Comparison of ENCODE assay signal across 22 cellular contexts in genomic region chr7:136062625-136063336, GRCh38.
DNase-seq lines count a peak whose midpoint lies in the region; ATAC-seq, FAIRE-seq and TF ChIP-seq lines count a peak whose summit lies in the region.
"Had no signal": no experiment of that assay in that cellular context is flagged by ENCODE, and none has a peak within 500 bp of the region (broad histone marks: within the 10 kb centered on the region; RNA-seq: fewer than 3 reads in every experiment).

No MANE protein-coding gene starts in this region.

- no peak for TF ChIP-seq RAD21 in A549 (conservative IDR thresholded peaks at IDR 0.05 in 1 of 2, IDR thresholded peaks at IDR 0.05 in 1 of 2)

- POLR2A ChIA-PET in A549 (lab: Yijun Ruan, JAX): no interaction called here
- POLR2A ChIA-PET in CD4-positive, alpha-beta memory T cell (lab: Charles Lee; ENCODE audit: partially characterized antibody): no interaction called here

- TF ChIP-seq POLR2A in A549 (IDR thresholded peaks at IDR 0.05; ENCODE audit: low read length): no peak
- no peak for TF ChIP-seq POLR2A in sigmoid colon (IDR thresholded peaks at IDR 0.05)

- 10% methylated on average over 4 of the region's 4 CpGs for WGBS in A549 (ENCODE audit: missing lambda C conversion rate)
- WGBS in sigmoid colon, 2 donors: 30 to 35% methylated on average over 4 of the region's 4 CpGs

- no peaks in the 10 kb centered on the region for H3K9me3 Mint-ChIP-seq in GM23338
- H3K9me3 Mint-ChIP-seq in activated T-helper 17 cell treated with anti-CD3 and anti-CD28 coated beads, Interleukin-2, amount 50 U/mL, for 72 hours: no peaks in the 10 kb centered on the region
- H3K9me3 Mint-ChIP-seq in CD4-positive, alpha-beta memory T cell: peaks cover 0 to 3% (median 0%) of the 10 kb centered on the region in 8 donors
- H3K9me3 Mint-ChIP-seq: activated naive CD4-positive, alpha-beta T cell treated with anti-CD3 and anti-CD28 coated beads, Interleukin-2, amount 50 U/mL, for 24 hours; HFFc6 had no signal

- H3K27me3 Mint-ChIP-seq in GM23338 (ENCODE audit: insufficient read depth, low read depth, poor library complexity): no peaks in the 10 kb centered on the region
- H3K27me3 Mint-ChIP-seq in activated T-helper 17 cell treated with anti-CD3 and anti-CD28 coated beads, Interleukin-2, amount 50 U/mL, for 72 hours: no peaks in the 10 kb centered on the region
- H3K27me3 Mint-ChIP-seq in CD4-positive, alpha-beta memory T cell: no peaks in the 10 kb centered on the region

- H3K27me3 ChIP-seq in GM23338 (ENCODE audit: insufficient read depth): no peaks in the 10 kb centered on the region
- no peaks in the 10 kb centered on the region for H3K27me3 ChIP-seq in CD4-positive, alpha-beta memory T cell (ENCODE audit: insufficient read depth, low read length)
- no peaks in the 10 kb centered on the region for H3K27me3 ChIP-seq in sigmoid colon
- H3K27me3 ChIP-seq: foreskin keratinocyte, suprapubic skin had no signal

- H3K4me3 ChIP-seq in A549: no peak overlapping the region
- no peak overlapping the region for H3K4me3 ChIP-seq in GM23338
- no peak overlapping the region for H3K4me3 ChIP-seq in CD4-positive, alpha-beta memory T cell (ENCODE audit: low read length in 2 of 2)
- H3K4me3 ChIP-seq in sigmoid colon: no peak overlapping the region
- H3K4me3 ChIP-seq: GM12878, suprapubic skin had no signal

- H3K4me3 Mint-ChIP-seq in GM23338: no peak overlapping the region
- no peak overlapping the region for H3K4me3 Mint-ChIP-seq in activated T-helper 17 cell treated with anti-CD3 and anti-CD28 coated beads, Interleukin-2, amount 50 U/mL, for 72 hours
- H3K4me3 Mint-ChIP-seq in CD4-positive, alpha-beta memory T cell: no peak overlapping the region
- H3K4me3 Mint-ChIP-seq: activated naive CD4-positive, alpha-beta T cell treated with anti-CD3 and anti-CD28 coated beads, Interleukin-2, amount 50 U/mL, for 24 hours; HFFc6 had no signal

- no peak for TF ChIP-seq EP300 in A549 (IDR thresholded peaks at IDR 0.05)
- no peak for TF ChIP-seq EP300 in sigmoid colon (IDR thresholded peaks at IDR 0.05)

- H2AFZ ChIP-seq in GM23338: no peak overlapping the region

- no peak for FAIRE-seq in A549 (lab: Jason Lieb, UNC)
- FAIRE-seq: endothelial cell of umbilical vein, GM12878, HTR-8/SVneo had no signal

- no peaks in the 10 kb centered on the region for H3K79me2 ChIP-seq in GM23338 (replicated peaks; ENCODE audit: insufficient read depth)

- TF ChIP-seq CTCF in A549 (IDR thresholded peaks at IDR 0.05): no peak
- no peak for TF ChIP-seq CTCF in GM23338 (conservative IDR thresholded peaks at IDR 0.05; ENCODE audit: low read depth in 2 of 2)
- no peak for TF ChIP-seq CTCF in sigmoid colon (IDR thresholded peaks at IDR 0.05)

- CTCF ChIA-PET in A549 (lab: Yijun Ruan, JAX): no interaction called here
- CTCF ChIA-PET in CD4-positive, alpha-beta memory T cell (lab: Charles Lee; ENCODE audit: partially characterized antibody): no interaction called here

- H4K20me1 ChIP-seq in GM23338 (replicated peaks; ENCODE audit: insufficient read depth): no peaks in the 10 kb centered on the region

- H3K4me2 ChIP-seq in A549 (no peak overlapping the region), GM23338 (no peak overlapping the region)

- H3K9me3 ChIP-seq in A549 (no peaks in the 10 kb centered on the region), sigmoid colon (no peaks in the 10 kb centered on the region)
- no peaks in the 10 kb centered on the region for H3K9me3 ChIP-seq in CD4-positive, alpha-beta memory T cell (ENCODE audit: control insufficient read depth in 1 of 2, low read length in 2 of 2)
- H3K9me3 ChIP-seq: suprapubic skin had no signal

- no peaks in the 10 kb centered on the region for H3K36me3 Mint-ChIP-seq in GM23338 (ENCODE audit: low read depth)
- H3K36me3 Mint-ChIP-seq in activated T-helper 17 cell treated with anti-CD3 and anti-CD28 coated beads, Interleukin-2, amount 50 U/mL, for 72 hours (ENCODE audit: low read depth): peaks cover 9% of the 10 kb centered on the region
- H3K36me3 Mint-ChIP-seq in CD4-positive, alpha-beta memory T cell: peaks cover 7 to 26% of the 10 kb centered on the region in 2 donors
- H3K36me3 Mint-ChIP-seq: activated naive CD4-positive, alpha-beta T cell treated with anti-CD3 and anti-CD28 coated beads, Interleukin-2, amount 50 U/mL, for 24 hours had no signal

- intact Hi-C loops in CD4-positive, alpha-beta memory T cell (cut with micrococcal nuclease): no loop called here
- intact Hi-C loops in sigmoid colon (cut with DNase I): no loop called here

- H3K4me1 Mint-ChIP-seq in GM23338: peaks cover 18% of the 10 kb centered on the region
- H3K4me1 Mint-ChIP-seq in activated T-helper 17 cell treated with anti-CD3 and anti-CD28 coated beads, Interleukin-2, amount 50 U/mL, for 72 hours: peaks cover 22% of the 10 kb centered on the region
- peaks cover 0 to 4% (median 0%) of the 10 kb centered on the region in 4 donors for H3K4me1 Mint-ChIP-seq in CD4-positive, alpha-beta memory T cell
- H3K4me1 Mint-ChIP-seq: activated naive CD4-positive, alpha-beta T cell treated with anti-CD3 and anti-CD28 coated beads, Interleukin-2, amount 50 U/mL, for 24 hours had no signal

- no peaks in the 10 kb centered on the region for H3F3A ChIP-seq in GM23338 (replicated peaks; ENCODE audit: low read depth)

- no peak for DNase-seq in A549 (ENCODE audit: low read depth in 1 of 2, low spot score in 1 of 2)
- DNase-seq in GM23338 (ENCODE audit: low spot score): no peak
- peak; percentile 74 for DNase-seq in NCI-H2081 treated with DMSO at 0.1 percent for 48 hours (lab: John Stamatoyannopoulos, UW)
- no peak for DNase-seq in CD4-positive, alpha-beta memory T cell
- DNase-seq in dedifferentiated amniotic fluid mesenchymal stem cell (ENCODE audit: extremely low spot score): no peak
- no peak for DNase-seq in sigmoid colon
- DNase-seq: activated CD4-positive, alpha-beta T cell treated with anti-CD3 and anti-CD28 coated beads for 48 hours; cortex of kidney; foreskin keratinocyte; GDM1; HFFc6; left colon; occipital lobe; stimulated activated CD4-positive, alpha-beta T cell treated with anti-CD3 and anti-CD28 coated beads, Interleukin-4, amount 100 ng/mL, for 1 hour had no signal

- H3K27ac ChIP-seq in A549 (no peak overlapping the region), GM23338 (ENCODE audit: low read depth) (no peak overlapping the region), sigmoid colon (no peak overlapping the region)
- H3K27ac ChIP-seq in CD4-positive, alpha-beta memory T cell (ENCODE audit: low read depth, low read length): no peak overlapping the region
- H3K27ac ChIP-seq: foreskin keratinocyte, suprapubic skin had no signal

- H3K4me1 ChIP-seq in A549: no peaks in the 10 kb centered on the region
- no peaks in the 10 kb centered on the region for H3K4me1 ChIP-seq in GM23338 (ENCODE audit: insufficient read depth)
- H3K4me1 ChIP-seq in CD4-positive, alpha-beta memory T cell (ENCODE audit: insufficient read depth, low read length): no peaks in the 10 kb centered on the region
- H3K4me1 ChIP-seq in sigmoid colon: peaks cover 0 to 13% (median 11%) of the 10 kb centered on the region in 4 donors
- H3K4me1 ChIP-seq: foreskin keratinocyte, suprapubic skin had no signal

- ATAC-seq in A549 (no peak), GM23338 (no peak), HG03442 (IDR thresholded peaks at IDR 0.05; ENCODE audit: unreplicated experiment) (no peak)
- ATAC-seq in activated T-helper 17 cell treated with anti-CD3 and anti-CD28 coated beads, Interleukin-2, amount 50 U/mL, for 72 hours (replicated peaks): no peak
- ATAC-seq: foreskin keratinocyte, GM12878, left colon, sciatic nerve had no signal

- H3K27ac Mint-ChIP-seq in GM23338: 0 out of 2 replicates have a peak overlapping the region, but pooled peaks have one; percentile 11
- peak overlapping the region; percentile 90 for H3K27ac Mint-ChIP-seq in activated T-helper 17 cell treated with anti-CD3 and anti-CD28 coated beads, Interleukin-2, amount 50 U/mL, for 72 hours
- H3K27ac Mint-ChIP-seq in CD4-positive, alpha-beta memory T cell: no peak overlapping the region
- H3K27ac Mint-ChIP-seq: activated naive CD4-positive, alpha-beta T cell treated with anti-CD3 and anti-CD28 coated beads, Interleukin-2, amount 50 U/mL, for 24 hours; HFFc6 had no signal

- H3K36me3 ChIP-seq in GM23338 (ENCODE audit: insufficient read depth) (no peaks in the 10 kb centered on the region), sigmoid colon (no peaks in the 10 kb centered on the region)
- H3K36me3 ChIP-seq in CD4-positive, alpha-beta memory T cell (ENCODE audit: insufficient read depth, low read length): no peaks in the 10 kb centered on the region
- H3K36me3 ChIP-seq: suprapubic skin had no signal

- H3K9me2 ChIP-seq in GM23338 (ENCODE audit: insufficient read depth): no peaks in the 10 kb centered on the region

TF ChIP-seq in A549, 52 proteins besides CTCF, POLR2A, EP300 and RAD21:
- peak; percentile 77 for TF ChIP-seq MAFK (IDR thresholded peaks at IDR 0.05; ENCODE audit: partially characterized antibody)
- no peak for TF ChIP-seq ELK1 (IDR thresholded peaks at IDR 0.05; ENCODE audit: low read depth, low read length)
TF ChIP-seq in A549: peak in this region for 1.

TF ChIP-seq in GM23338, 12 proteins besides CTCF, POLR2A, EP300 and RAD21 (continues in another document):
- TF ChIP-seq CREB1 (CRISPR knock-in tag; IDR thresholded peaks at IDR 0.05; ENCODE audit: low read depth) (no peak), JUNB (IDR thresholded peaks at IDR 0.05; ENCODE audit: unreplicated experiment) (no peak), STAT1 (IDR thresholded peaks at IDR 0.05; ENCODE audit: unreplicated experiment) (no peak), POLR2AphosphoS5 (IDR thresholded peaks at IDR 0.05; ENCODE audit: low read depth) (no peak)

Comparison
In these comparisons a context has a peak if more than half of its experiments do, and no peak if none do; other contexts are left out.
1. H3K27ac Mint-ChIP-seq: peak in GM23338 (single experiment) and activated T-helper 17 cell treated with anti-CD3 and anti-CD28 coated beads, Interleukin-2, amount 50 U/mL, for 72 hours (single experiment); none in CD4-positive, alpha-beta memory T cell (0 of 7).